Comparison of ENCODE assay signal across 19 cellular contexts in the genomic region with DNA sequence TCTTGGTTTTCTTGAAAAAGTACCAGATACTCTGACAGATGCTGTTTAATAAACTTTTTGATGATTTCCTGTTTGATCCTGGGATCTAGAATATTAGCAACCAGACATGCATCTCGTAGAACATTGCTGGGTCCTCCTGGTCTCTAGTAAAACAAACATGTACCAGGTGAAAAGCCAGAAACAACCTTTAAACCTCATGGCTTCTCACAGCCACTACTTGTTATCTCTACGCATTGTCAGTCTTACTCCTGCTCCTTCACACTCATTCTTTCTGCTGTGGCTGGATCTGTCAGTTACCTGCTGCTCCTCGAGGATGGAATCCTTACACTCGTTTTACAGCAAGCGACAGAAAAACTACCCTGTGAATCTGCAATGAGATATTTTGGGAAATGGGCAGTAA.
"Had no signal": no experiment of that assay in that cellular context is flagged by ENCODE, and none has a peak within 500 bp of the region (broad histone marks: within the 10 kb centered on the region; RNA-seq: fewer than 3 reads in every experiment).

No MANE protein-coding gene starts in this region.

- ATAC-seq: activated CD8-positive, alpha-beta T cell treated with anti-CD3 and anti-CD28 coated beads, Interleukin-2, amount 10 ng/mL, durations not matched to agents 7 days and 5 days; stimulated activated naive B cell treated with anti-CD40 and anti-IgM and Interleukin-4, amounts not matched to agents 10 μg/mL and 1 μg/mL and 100 μg/mL, for 72 hours; T-helper 17 cell had no signal

- H3K27me3 ChIP-seq: left lung had no signal

- H3K4me3 ChIP-seq: left lung, SK-N-MC had no signal

- H3K27ac Mint-ChIP-seq: activated CD8-positive, alpha-beta T cell treated with anti-CD3 and anti-CD28 coated beads, Interleukin-2, amount 10 ng/mL, durations not matched to agents 7 days and 5 days; activated naive CD4-positive, alpha-beta T cell treated with anti-CD3 and anti-CD28 coated beads for 36 hours; activated T-cell treated with anti-CD3 and anti-CD28 coated beads, Interleukin-2, amount 50 U/mL, for 24 hours; dendritic cell treated with granulocyte-macrophage colony-stimulating factor and Interleukin-4, amounts not matched to agents 40 ng/mL and 50 ng/mL, for 4 days; stimulated activated naive B cell treated with anti-CD40 and anti-IgM and Interleukin-4, amounts not matched to agents 10 μg/mL and 1 μg/mL and 100 μg/mL, for 72 hours had no signal

- H3K27ac ChIP-seq: SK-N-MC had no signal

- H3K9me3 Mint-ChIP-seq: activated naive CD4-positive, alpha-beta T cell treated with anti-CD3 and anti-CD28 coated beads for 36 hours; activated T-cell treated with anti-CD3 and anti-CD28 coated beads, Interleukin-2, amount 50 U/mL, for 24 hours; dendritic cell treated with granulocyte-macrophage colony-stimulating factor and Interleukin-4, amounts not matched to agents 40 ng/mL and 50 ng/mL, for 4 days; stimulated activated naive B cell treated with anti-CD40 and anti-IgM and Interleukin-4, amounts not matched to agents 10 μg/mL and 1 μg/mL and 100 μg/mL, for 72 hours had no signal

- H3K4me3 Mint-ChIP-seq: activated CD8-positive, alpha-beta T cell treated with anti-CD3 and anti-CD28 coated beads, Interleukin-2, amount 10 ng/mL, durations not matched to agents 7 days and 5 days; activated naive CD4-positive, alpha-beta T cell treated with anti-CD3 and anti-CD28 coated beads for 36 hours; activated T-cell treated with anti-CD3 and anti-CD28 coated beads, Interleukin-2, amount 50 U/mL, for 24 hours; brain; dendritic cell treated with granulocyte-macrophage colony-stimulating factor and Interleukin-4, amounts not matched to agents 40 ng/mL and 50 ng/mL, for 4 days; stimulated activated naive B cell treated with anti-CD40 and anti-IgM and Interleukin-4, amounts not matched to agents 10 μg/mL and 1 μg/mL and 100 μg/mL, for 72 hours; T-helper 17 cell had no signal

- H3K9me3 ChIP-seq: left lung had no signal

- DNase-seq: activated CD4-positive, alpha-beta T cell treated with anti-CD3 and anti-CD28 coated beads for 4 hours; activated CD4-positive, CD25-positive, alpha-beta regulatory T cell; activated CD8-positive, alpha-beta memory T cell treated with anti-CD3 and anti-CD28 coated beads, Interleukin-2, amount 50 U/mL, for 4 hours; activated CD8-positive, alpha-beta T cell treated with anti-CD3 and anti-CD28 coated beads, Interleukin-2, amount 10 ng/mL, durations not matched to agents 7 days and 5 days; activated effector memory CD4-positive, alpha-beta T cell treated with Interleukin-2 at 50 U/mL for 16 hours; activated naive CD4-positive, alpha-beta T cell treated with anti-CD3 and anti-CD28 coated beads for 36 hours; activated T-cell treated with anti-CD3 and anti-CD28 coated beads, Interleukin-2, amount 50 U/mL, for 24 hours; aorta; effector CD8-positive, alpha-beta T cell; erythroblast; stimulated activated CD4-positive, alpha-beta T cell treated with anti-CD3 and anti-CD28 coated beads, Interleukin-2, amount 100 ng/mL, for 48 hours; stimulated activated CD8-positive, alpha-beta memory T cell treated with anti-CD3 and anti-CD28 coated beads, Interleukin-4, amount 100 ng/mL, for 48 hours; stimulated activated naive B cell treated with anti-CD40 and anti-IgM and Interleukin-4, amounts not matched to agents 10 μg/mL and 1 μg/mL and 100 μg/mL, for 72 hours; SW 1271; T-helper 17 cell had no signal

- H3K4me1 Mint-ChIP-seq: stimulated activated naive B cell treated with anti-CD40 and anti-IgM and Interleukin-4, amounts not matched to agents 10 μg/mL and 1 μg/mL and 100 μg/mL, for 72 hours had no signal

- H3K27me3 Mint-ChIP-seq: activated T-cell treated with anti-CD3 and anti-CD28 coated beads, Interleukin-2, amount 50 U/mL, for 24 hours; brain; dendritic cell treated with granulocyte-macrophage colony-stimulating factor and Interleukin-4, amounts not matched to agents 40 ng/mL and 50 ng/mL, for 4 days; stimulated activated naive B cell treated with anti-CD40 and anti-IgM and Interleukin-4, amounts not matched to agents 10 μg/mL and 1 μg/mL and 100 μg/mL, for 72 hours; T-helper 17 cell had no signal
